In the genomic region with DNA sequence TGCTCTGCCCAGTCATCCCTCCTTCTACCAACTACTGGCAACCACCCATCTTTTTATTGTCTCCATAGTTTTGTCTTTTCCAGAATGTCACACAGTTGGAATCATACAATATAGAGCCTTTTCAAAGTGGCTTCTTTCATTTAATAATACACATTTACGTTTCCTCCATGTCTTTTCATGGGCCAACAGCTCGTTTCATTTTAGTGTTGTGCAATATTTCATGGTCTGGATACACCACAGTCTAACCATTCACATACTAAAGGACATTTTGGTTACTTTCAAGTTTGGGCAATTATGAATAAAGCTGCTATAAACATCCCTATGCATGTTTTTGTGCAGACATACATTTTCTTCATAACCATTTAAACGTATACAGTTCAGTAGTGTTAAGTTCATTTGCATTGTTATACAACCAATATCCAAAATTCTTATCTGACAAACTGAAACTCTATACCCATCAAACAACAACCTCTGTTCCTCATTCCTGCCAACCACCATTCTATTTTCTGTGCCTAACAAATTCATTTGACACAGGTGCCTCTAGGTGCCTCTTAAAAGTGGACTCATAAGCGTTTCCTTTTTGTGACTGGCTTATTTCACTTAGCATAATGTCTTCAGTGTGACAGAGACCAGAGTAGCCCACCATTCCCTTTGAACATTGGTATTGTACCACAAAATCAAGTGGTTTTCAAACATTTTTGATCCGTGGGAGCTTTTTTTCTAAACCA, we compare ENCODE assay signal across 1 cellular context.
TF ChIP-seq lines count a peak whose summit lies in the region.

No MANE protein-coding gene starts in this region.

TF ChIP-seq in K562, 482 proteins besides CTCF, POLR2A, EP300 and RAD21 (continued from another document):
- TF ChIP-seq, protein P1, sequence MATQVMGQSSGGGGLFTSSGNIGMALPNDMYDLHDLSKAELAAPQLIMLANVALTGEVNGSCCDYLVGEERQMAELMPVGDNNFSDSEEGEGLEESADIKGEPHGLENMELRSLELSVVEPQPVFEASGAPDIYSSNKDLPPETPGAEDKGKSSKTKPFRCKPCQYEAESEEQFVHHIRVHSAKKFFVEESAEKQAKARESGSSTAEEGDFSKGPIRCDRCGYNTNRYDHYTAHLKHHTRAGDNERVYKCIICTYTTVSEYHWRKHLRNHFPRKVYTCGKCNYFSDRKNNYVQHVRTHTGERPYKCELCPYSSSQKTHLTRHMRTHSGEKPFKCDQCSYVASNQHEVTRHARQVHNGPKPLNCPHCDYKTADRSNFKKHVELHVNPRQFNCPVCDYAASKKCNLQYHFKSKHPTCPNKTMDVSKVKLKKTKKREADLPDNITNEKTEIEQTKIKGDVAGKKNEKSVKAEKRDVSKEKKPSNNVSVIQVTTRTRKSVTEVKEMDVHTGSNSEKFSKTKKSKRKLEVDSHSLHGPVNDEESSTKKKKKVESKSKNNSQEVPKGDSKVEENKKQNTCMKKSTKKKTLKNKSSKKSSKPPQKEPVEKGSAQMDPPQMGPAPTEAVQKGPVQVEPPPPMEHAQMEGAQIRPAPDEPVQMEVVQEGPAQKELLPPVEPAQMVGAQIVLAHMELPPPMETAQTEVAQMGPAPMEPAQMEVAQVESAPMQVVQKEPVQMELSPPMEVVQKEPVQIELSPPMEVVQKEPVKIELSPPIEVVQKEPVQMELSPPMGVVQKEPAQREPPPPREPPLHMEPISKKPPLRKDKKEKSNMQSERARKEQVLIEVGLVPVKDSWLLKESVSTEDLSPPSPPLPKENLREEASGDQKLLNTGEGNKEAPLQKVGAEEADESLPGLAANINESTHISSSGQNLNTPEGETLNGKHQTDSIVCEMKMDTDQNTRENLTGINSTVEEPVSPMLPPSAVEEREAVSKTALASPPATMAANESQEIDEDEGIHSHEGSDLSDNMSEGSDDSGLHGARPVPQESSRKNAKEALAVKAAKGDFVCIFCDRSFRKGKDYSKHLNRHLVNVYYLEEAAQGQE (CRISPR knock-in tag; IDR thresholded peaks at IDR 0.05; ENCODE audit: low read depth): no peak
- TF ChIP-seq CEBPB (tag; IDR thresholded peaks at IDR 0.05): peak; percentile 86
TF ChIP-seq in K562: peak in this region for 3.
